ENCODE assay signal across 1 cellular context in the genomic region with DNA sequence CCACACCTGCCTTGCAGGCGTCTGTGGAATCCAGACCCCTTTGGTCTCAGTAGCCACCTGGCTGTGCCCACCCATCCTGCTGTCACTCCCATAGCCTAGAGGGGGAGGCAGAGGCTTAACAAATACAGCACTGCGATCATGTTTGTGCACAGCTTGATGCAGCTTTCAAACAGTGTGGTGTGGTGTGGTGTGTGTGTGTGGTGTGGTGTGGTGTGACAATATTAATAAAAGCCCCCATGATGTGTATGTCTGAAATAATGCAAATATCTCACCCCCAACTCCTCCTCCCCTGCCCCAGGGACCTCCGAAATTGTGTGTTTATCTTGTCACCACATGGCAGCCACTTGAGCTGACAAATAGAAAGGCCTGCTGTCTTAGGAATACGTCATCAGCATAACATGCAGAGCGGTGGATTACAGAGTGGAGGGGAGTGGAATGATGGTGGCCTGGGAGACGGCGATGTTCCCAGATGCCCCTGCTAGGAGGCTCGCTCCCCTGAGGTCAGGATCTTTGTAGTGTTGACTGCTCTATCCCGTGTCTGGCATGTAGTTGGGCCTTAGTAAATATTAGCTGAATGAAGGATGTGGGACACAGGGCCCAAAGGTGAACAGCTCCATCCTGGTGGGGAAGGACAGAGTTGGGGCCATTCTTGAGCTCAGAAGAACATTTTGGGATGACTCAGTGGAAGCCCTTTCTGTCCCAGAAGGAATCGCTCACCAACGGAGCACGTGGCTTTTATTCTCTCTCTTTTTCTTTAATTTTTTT.
TF ChIP-seq lines count a peak whose summit lies in the region.

No MANE protein-coding gene starts in this region.

TF ChIP-seq in HepG2, 621 proteins besides CTCF, POLR2A, EP300 and RAD21 (continued from another document and continues in another):
- TF ChIP-seq ZNF607 (CRISPR knock-in tag; IDR thresholded peaks at IDR 0.05; ENCODE audit: borderline replicate concordance): no peak; the same call in 1 of the 2 replicates
- TF ChIP-seq AKNA (CRISPR knock-in tag; IDR thresholded peaks at IDR 0.05; ENCODE audit: borderline replicate concordance): no peak
- TF ChIP-seq IKZF1 (IDR thresholded peaks at IDR 0.05): no peak
- TF ChIP-seq ZNF281 (CRISPR knock-in tag; IDR thresholded peaks at IDR 0.05; ENCODE audit: borderline replicate concordance): peak; percentile 11; the same call in 1 of the 2 replicates
- no peak for TF ChIP-seq ZNF660 (CRISPR knock-in tag; IDR thresholded peaks at IDR 0.05; ENCODE audit: borderline replicate concordance, low read depth)
- no peak for TF ChIP-seq ZNF546 (CRISPR knock-in tag; conservative IDR thresholded peaks at IDR 0.05)
- no peak for TF ChIP-seq ZNF317 (CRISPR knock-in tag; IDR thresholded peaks at IDR 0.05)
- no peak for TF ChIP-seq NCOR1 (IDR thresholded peaks at IDR 0.05; ENCODE audit: borderline replicate concordance, low read length)
- TF ChIP-seq ZNF441 (CRISPR knock-in tag; IDR thresholded peaks at IDR 0.05; ENCODE audit: borderline replicate concordance): no peak
- no peak for TF ChIP-seq SOX6 (IDR thresholded peaks at IDR 0.05)
- TF ChIP-seq SOX6 (CRISPR knock-in tag; IDR thresholded peaks at IDR 0.05): peak; percentile 52
- TF ChIP-seq TCF7L2 (IDR thresholded peaks at IDR 0.05; ENCODE audit: low read depth, low read length): no peak
- no peak for TF ChIP-seq TCF12 (IDR thresholded peaks at IDR 0.05)
- no peak for TF ChIP-seq TCF12 (CRISPR knock-in tag; IDR thresholded peaks at IDR 0.05)
- no peak for TF ChIP-seq ZNF766 (CRISPR knock-in tag; IDR thresholded peaks at IDR 0.05; ENCODE audit: borderline replicate concordance)
- no peak for TF ChIP-seq GATAD1 (CRISPR knock-in tag; IDR thresholded peaks at IDR 0.05)
- TF ChIP-seq, protein P1, sequence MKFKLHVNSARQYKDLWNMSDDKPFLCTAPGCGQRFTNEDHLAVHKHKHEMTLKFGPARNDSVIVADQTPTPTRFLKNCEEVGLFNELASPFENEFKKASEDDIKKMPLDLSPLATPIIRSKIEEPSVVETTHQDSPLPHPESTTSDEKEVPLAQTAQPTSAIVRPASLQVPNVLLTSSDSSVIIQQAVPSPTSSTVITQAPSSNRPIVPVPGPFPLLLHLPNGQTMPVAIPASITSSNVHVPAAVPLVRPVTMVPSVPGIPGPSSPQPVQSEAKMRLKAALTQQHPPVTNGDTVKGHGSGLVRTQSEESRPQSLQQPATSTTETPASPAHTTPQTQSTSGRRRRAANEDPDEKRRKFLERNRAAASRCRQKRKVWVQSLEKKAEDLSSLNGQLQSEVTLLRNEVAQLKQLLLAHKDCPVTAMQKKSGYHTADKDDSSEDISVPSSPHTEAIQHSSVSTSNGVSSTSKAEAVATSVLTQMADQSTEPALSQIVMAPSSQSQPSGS (CRISPR knock-in tag; IDR thresholded peaks at IDR 0.05): peak; percentile 96
- TF ChIP-seq TSC22D2 (CRISPR knock-in tag; IDR thresholded peaks at IDR 0.05; ENCODE audit: borderline replicate concordance): peak; percentile 57; the same call in 1 of the 2 replicates
- 0 out of 2 replicates have a peak, but pooled peaks have one; percentile 15 for TF ChIP-seq RBFOX2 (IDR thresholded peaks at IDR 0.05; ENCODE audit: low read depth, low read length)
- TF ChIP-seq IRF9 (CRISPR knock-in tag; IDR thresholded peaks at IDR 0.05; ENCODE audit: borderline replicate concordance): no peak
- TF ChIP-seq, protein P2, sequence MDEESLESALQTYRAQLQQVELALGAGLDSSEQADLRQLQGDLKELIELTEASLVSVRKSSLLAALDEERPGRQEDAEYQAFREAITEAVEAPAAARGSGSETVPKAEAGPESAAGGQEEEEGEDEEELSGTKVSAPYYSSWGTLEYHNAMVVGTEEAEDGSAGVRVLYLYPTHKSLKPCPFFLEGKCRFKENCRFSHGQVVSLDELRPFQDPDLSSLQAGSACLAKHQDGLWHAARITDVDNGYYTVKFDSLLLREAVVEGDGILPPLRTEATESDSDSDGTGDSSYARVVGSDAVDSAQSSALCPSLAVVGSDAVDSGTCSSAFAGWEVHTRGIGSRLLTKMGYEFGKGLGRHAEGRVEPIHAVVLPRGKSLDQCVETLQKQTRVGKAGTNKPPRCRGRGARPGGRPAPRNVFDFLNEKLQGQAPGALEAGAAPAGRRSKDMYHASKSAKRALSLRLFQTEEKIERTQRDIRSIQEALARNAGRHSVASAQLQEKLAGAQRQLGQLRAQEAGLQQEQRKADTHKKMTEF (CRISPR knock-in tag; IDR thresholded peaks at IDR 0.05): peak; percentile 41; the same call in 1 of the 2 replicates
- TF ChIP-seq RFX1 (IDR thresholded peaks at IDR 0.05): no peak
- TF ChIP-seq HMG20A (CRISPR knock-in tag; IDR thresholded peaks at IDR 0.05; ENCODE audit: borderline replicate concordance): peak; percentile 38; the same call in 1 of the 2 replicates
- no peak for TF ChIP-seq ZNF430 (CRISPR knock-in tag; IDR thresholded peaks at IDR 0.05)
- no peak; the same call in 1 of the 2 replicates for TF ChIP-seq TBX3 (IDR thresholded peaks at IDR 0.05; ENCODE audit: borderline replicate concordance)
- TF ChIP-seq ARID4A (CRISPR knock-in tag; IDR thresholded peaks at IDR 0.05; ENCODE audit: borderline replicate concordance): peak; percentile 65; the same call in 1 of the 2 replicates
- TF ChIP-seq ZNF326 (CRISPR knock-in tag; IDR thresholded peaks at IDR 0.05; ENCODE audit: borderline replicate concordance): no peak
- no peak for TF ChIP-seq NFRKB (IDR thresholded peaks at IDR 0.05)
- no peak for TF ChIP-seq MZF1 (CRISPR knock-in tag; IDR thresholded peaks at IDR 0.05; ENCODE audit: borderline replicate concordance)
- peak; percentile 77; the same call in 1 of the 2 replicates for TF ChIP-seq HOXA3 (CRISPR knock-in tag; IDR thresholded peaks at IDR 0.05)
- TF ChIP-seq REST (IDR thresholded peaks at IDR 0.05; ENCODE audit: borderline replicate concordance in 1 of 2, low read depth in 1 of 2, low read length in 2 of 2): no peak
- no peak for TF ChIP-seq U2AF2 (IDR thresholded peaks at IDR 0.05; ENCODE audit: low read depth, low read length)
- peak; percentile 80 for TF ChIP-seq TEAD3 (CRISPR knock-in tag; optimal IDR thresholded peaks at IDR 0.05; ENCODE audit: borderline replicate concordance)
- no peak for TF ChIP-seq ZNF292 (CRISPR knock-in tag; IDR thresholded peaks at IDR 0.05; ENCODE audit: borderline replicate concordance, low read depth)
- no peak for TF ChIP-seq ZNF724P (CRISPR knock-in tag; IDR thresholded peaks at IDR 0.05; ENCODE audit: borderline replicate concordance)
- no peak for TF ChIP-seq CENPT (CRISPR knock-in tag; IDR thresholded peaks at IDR 0.05; ENCODE audit: low read depth)
- 0 out of 2 replicates have a peak, but pooled peaks have one; percentile 11 for TF ChIP-seq FOXK2 (IDR thresholded peaks at IDR 0.05)
- no peak; the same call in 1 of the 2 replicates for TF ChIP-seq ARNT2 (CRISPR knock-in tag; IDR thresholded peaks at IDR 0.05; ENCODE audit: low read depth)
